In the genomic region with DNA sequence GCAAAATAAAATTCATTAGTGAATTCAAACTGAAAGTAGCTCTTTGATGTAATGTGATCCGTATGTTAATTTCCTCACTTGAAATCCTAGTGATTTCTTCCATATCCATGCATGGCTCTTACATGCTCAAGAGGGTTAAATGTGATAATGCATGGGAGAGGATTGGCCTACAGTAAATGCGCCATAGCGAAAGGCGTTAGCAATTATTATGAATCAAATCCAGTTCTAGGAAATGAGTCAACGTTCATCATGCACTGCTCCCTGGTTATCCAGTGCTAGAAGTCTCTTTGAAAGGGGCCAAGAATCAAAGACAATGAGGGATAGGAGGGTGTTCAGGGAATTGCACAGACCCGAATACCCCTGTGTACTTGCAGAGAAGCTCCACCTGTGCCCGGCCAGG, we compare ENCODE assay signal across 26 cellular contexts.
DNase-seq lines count a peak whose midpoint lies in the region; ATAC-seq, FAIRE-seq and TF ChIP-seq lines count a peak whose summit lies in the region.
"Had no signal": no experiment of that assay in that cellular context is flagged by ENCODE, and none has a peak within 500 bp of the region (broad histone marks: within the 10 kb centered on the region; RNA-seq: fewer than 3 reads in every experiment).

No MANE protein-coding gene starts in this region.

- H3K27me3 ChIP-seq in IMR-90 (ENCODE audit: control insufficient read depth, insufficient read depth, low read length) = no peaks in the 10 kb centered on the region
- H3K27me3 ChIP-seq in keratinocyte (ENCODE audit: control insufficient read depth, extremely low read depth, insufficient read depth, low read length) = no peaks in the 10 kb centered on the region
- H3K27me3 ChIP-seq: gastroesophageal sphincter, sigmoid colon had no signal

- no peak overlapping the region for H2BK120ac ChIP-seq in IMR-90 (ENCODE audit: low read depth, low read length)

- H3K36me3 ChIP-seq in IMR-90 (ENCODE audit: control insufficient read depth, insufficient read depth, low read length) (peaks cover 28% of the 10 kb centered on the region), keratinocyte (ENCODE audit: control insufficient read depth in 2 of 2, extremely low read depth in 1 of 2, insufficient read depth in 2 of 2, low read length in 2 of 2) (no peaks in the 10 kb centered on the region)
- H3K36me3 ChIP-seq: gastroesophageal sphincter had no signal

- WGBS in IMR-90 (ENCODE audit: extremely low coverage in 2 of 2, insufficient read length in 1 of 2), 2 experiments = 100% methylated on average over 1 of the region's 7 CpGs; no CpG with 5 or more reads in 1 of the 2 experiments

- H3K4me3 Mint-ChIP-seq in activated CD8-positive, alpha-beta T cell treated with anti-CD3 and anti-CD28 coated beads, Interleukin-2, amount 10 ng/mL, durations not matched to agents 7 days and 5 days = no peak overlapping the region
- H3K4me3 Mint-ChIP-seq: activated naive CD8-positive, alpha-beta T cell treated with anti-CD3 and anti-CD28 coated beads for 36 hours; activated T-helper 17 cell treated with anti-CD3 and anti-CD28 coated beads, Interleukin-2, amount 50 U/mL, for 72 hours; CD4-positive, alpha-beta memory T cell; mesothelial cell of epicardium; natural killer cell treated with Interleukin-12 subunit alpha and Interleukin-12 subunit beta and Interleukin-15 and Interleukin-18, amount 100 ng/mL, for 72 hours; stimulated activated effector memory CD8-positive, alpha-beta T cell treated with anti-CD3 and anti-CD28 coated beads, Interleukin-12 subunit alpha, Interleukin-12 subunit beta, amount 100 ng/mL, for 72 hours had no signal

- H3K79me2 ChIP-seq in keratinocyte (ENCODE audit: control insufficient read depth, insufficient read depth, low read length) = no peaks in the 10 kb centered on the region
- H3K79me2 ChIP-seq: parathyroid adenoma had no signal

- dilution Hi-C loops in IMR-90 (cut with HindIII; ENCODE audit: low sequenced_read_pairs, unreplicated experiment) = no loop called here
- dilution Hi-C loops in keratinocyte (cut with MboI; ENCODE audit: extremely low pct_ligation_motif_present, low sequenced_read_pairs) = no loop called here

- H3K27ac ChIP-seq in IMR-90 (ENCODE audit: insufficient read depth, low read length) (no peak overlapping the region), keratinocyte (ENCODE audit: control insufficient read depth, insufficient read depth, low read length) (no peak overlapping the region)
- H3K27ac ChIP-seq: parathyroid adenoma had no signal

- no peaks in the 10 kb centered on the region for H3K36me3 Mint-ChIP-seq in activated CD8-positive, alpha-beta T cell treated with anti-CD3 and anti-CD28 coated beads, Interleukin-2, amount 10 ng/mL, durations not matched to agents 7 days and 5 days (ENCODE audit: low read depth)
- H3K36me3 Mint-ChIP-seq: activated naive CD8-positive, alpha-beta T cell treated with anti-CD3 and anti-CD28 coated beads for 36 hours; CD4-positive, alpha-beta memory T cell; natural killer cell treated with Interleukin-12 subunit alpha and Interleukin-12 subunit beta and Interleukin-15 and Interleukin-18, amount 100 ng/mL, for 72 hours; stimulated activated effector memory CD8-positive, alpha-beta T cell treated with anti-CD3 and anti-CD28 coated beads, Interleukin-12 subunit alpha, Interleukin-12 subunit beta, amount 100 ng/mL, for 72 hours had no signal

- no peak overlapping the region for H4K8ac ChIP-seq in IMR-90 (ENCODE audit: low read depth in 2 of 2, low read length in 2 of 2)

- H4K91ac ChIP-seq in IMR-90 (ENCODE audit: insufficient read depth, low read depth, low read length) = no peak overlapping the region

- no peaks in the 10 kb centered on the region; the same call in 1 of the 2 replicates for H3K9me1 ChIP-seq in IMR-90 (ENCODE audit: insufficient read depth, low read length)
- no peaks in the 10 kb centered on the region for H3K9me1 ChIP-seq in keratinocyte (ENCODE audit: control insufficient read depth, extremely low read depth, insufficient read depth, low read length)

- DNase-seq in AG10803 (ENCODE audit: low read depth) (peak; percentile 66), IMR-90 (peak; percentile 27), cardiac fibroblast (ENCODE audit: low read depth in 2 of 2) (peak; percentile 45 to 85), keratinocyte (ENCODE audit: low read depth, low spot score) (no peak), NCI-H2107 treated with DMSO at 0.1 percent for 48 hours (lab: John Stamatoyannopoulos, UW; ENCODE audit: unreplicated experiment) (no peak), OCI-M1 (lab: John Stamatoyannopoulos, UW) (no peak), ureter (ENCODE audit: low spot score) (no peak)
- no peak for DNase-seq in activated CD8-positive, alpha-beta T cell treated with anti-CD3 and anti-CD28 coated beads, Interleukin-2, amount 10 ng/mL, durations not matched to agents 7 days and 5 days
- DNase-seq: activated CD4-positive, alpha-beta T cell treated with anti-CD3 and anti-CD28 coated beads for 48 hours; activated naive CD8-positive, alpha-beta T cell treated with anti-CD3 and anti-CD28 coated beads for 36 hours; CD4-positive, alpha-beta memory T cell; cortex of kidney; DMS153; NCI-H1092 treated with DMSO at 0.1 percent for 48 hours; NCI-H2107; NCI-H524 treated with DMSO at 0.1 percent for 48 hours; SIG-M5; sigmoid colon had no signal

- peaks cover 11 to 12% of the 10 kb centered on the region in 2 experiments; a peak in 2 of 4 replicates for H3K79me1 ChIP-seq in IMR-90 (ENCODE audit: low read depth in 1 of 2, low read length in 2 of 2)

- H3K4me1 ChIP-seq in IMR-90 (ENCODE audit: control insufficient read depth, insufficient read depth, low read length) (peaks cover 8% of the 10 kb centered on the region), keratinocyte (ENCODE audit: control insufficient read depth, extremely low read depth, insufficient read depth, low read length) (no peaks in the 10 kb centered on the region)
- H3K4me1 ChIP-seq: parathyroid adenoma, sigmoid colon had no signal

- H3K4me3 ChIP-seq in AG10803 (ENCODE audit: low read length) = no peak overlapping the region
- no peak overlapping the region for H3K4me3 ChIP-seq in IMR-90 (ENCODE audit: insufficient read depth, low read depth, low read length)
- no peak overlapping the region for H3K4me3 ChIP-seq in cardiac fibroblast (replicated peaks in 1 of 2; ENCODE audit: low read depth in 2 of 2, low read length in 2 of 2)
- H3K4me3 ChIP-seq in keratinocyte (ENCODE audit: control insufficient read depth in 2 of 3, extremely low read depth in 1 of 3, insufficient read depth in 2 of 3, low read depth in 1 of 3, low read length in 3 of 3) = no peak overlapping the region
- H3K4me3 ChIP-seq: gastroesophageal sphincter, sigmoid colon, thoracic aorta had no signal

- no peak overlapping the region for H3K23ac ChIP-seq in IMR-90 (ENCODE audit: low read depth, low read length)

- H3K9me3 ChIP-seq in IMR-90 (ENCODE audit: control insufficient read depth, insufficient read depth, low read length) (no peaks in the 10 kb centered on the region), keratinocyte (ENCODE audit: control insufficient read depth, low read depth, low read length) (no peaks in the 10 kb centered on the region)
- H3K9me3 ChIP-seq: gastroesophageal sphincter, sigmoid colon, thoracic aorta had no signal

- in situ Hi-C loops in IMR-90 (cut with MboI; ENCODE audit: low sequenced_read_pairs) = no loop called here

- H2AFZ ChIP-seq in IMR-90 (replicated peaks; ENCODE audit: low read length, poor library complexity) = no peak overlapping the region
- H2AFZ ChIP-seq in keratinocyte (ENCODE audit: control insufficient read depth, low read length) = no peak overlapping the region
- H2AFZ ChIP-seq: parathyroid adenoma had no signal

- H3K27me3 Mint-ChIP-seq in activated CD8-positive, alpha-beta T cell treated with anti-CD3 and anti-CD28 coated beads, Interleukin-2, amount 10 ng/mL, durations not matched to agents 7 days and 5 days (ENCODE audit: low read depth) = no peaks in the 10 kb centered on the region
- H3K27me3 Mint-ChIP-seq: natural killer cell treated with Interleukin-12 subunit alpha and Interleukin-12 subunit beta and Interleukin-15 and Interleukin-18, amount 100 ng/mL, for 72 hours had no signal

- no peaks in the 10 kb centered on the region for H3K4me1 Mint-ChIP-seq in activated CD8-positive, alpha-beta T cell treated with anti-CD3 and anti-CD28 coated beads, Interleukin-2, amount 10 ng/mL, durations not matched to agents 7 days and 5 days (ENCODE audit: low read depth)
- H3K4me1 Mint-ChIP-seq: activated naive CD8-positive, alpha-beta T cell treated with anti-CD3 and anti-CD28 coated beads for 36 hours; activated T-helper 17 cell treated with anti-CD3 and anti-CD28 coated beads, Interleukin-2, amount 50 U/mL, for 72 hours; CD4-positive, alpha-beta memory T cell; mesothelial cell of epicardium; stimulated activated effector memory CD8-positive, alpha-beta T cell treated with anti-CD3 and anti-CD28 coated beads, Interleukin-12 subunit alpha, Interleukin-12 subunit beta, amount 100 ng/mL, for 72 hours had no signal

- intact Hi-C loops in IMR-90 (cut with micrococcal nuclease) = no loop called here

- no peak for TF ChIP-seq RAD21 in IMR-90 (IDR thresholded peaks at IDR 0.05; ENCODE audit: low read length)

- H2BK15ac ChIP-seq in IMR-90 (ENCODE audit: low read depth, low read length) = no peak overlapping the region

- no peak overlapping the region for H3K56ac ChIP-seq in IMR-90 (ENCODE audit: extremely low read depth, insufficient read depth, low read length)

- H3K4me2 ChIP-seq in IMR-90 (ENCODE audit: low read depth, low read length) = no peak overlapping the region
- no peak overlapping the region for H3K4me2 ChIP-seq in keratinocyte (ENCODE audit: control insufficient read depth, extremely low read depth, insufficient read depth, low read depth, low read length)

- no peak overlapping the region for H2AK9ac ChIP-seq in IMR-90 (replicated peaks; ENCODE audit: low read depth, low read length, poor library complexity)

- no peak overlapping the region for H2BK5ac ChIP-seq in IMR-90 (ENCODE audit: low read depth, low read length, poor library complexity, severe bottlenecking)

- BruUV-seq in IMR-90 (replicated peaks; lab: Mats Ljungman, UMichigan) = no TSS peak

- no peak overlapping the region for H2BK20ac ChIP-seq in IMR-90 (ENCODE audit: low read depth, low read length)

- peak; percentile 23 for FAIRE-seq in keratinocyte (lab: Jason Lieb, UNC)

- no peaks in the 10 kb centered on the region for H3K9me3 Mint-ChIP-seq in activated CD8-positive, alpha-beta T cell treated with anti-CD3 and anti-CD28 coated beads, Interleukin-2, amount 10 ng/mL, durations not matched to agents 7 days and 5 days (ENCODE audit: insufficient read depth)
- H3K9me3 Mint-ChIP-seq: activated naive CD8-positive, alpha-beta T cell treated with anti-CD3 and anti-CD28 coated beads for 36 hours; activated T-helper 17 cell treated with anti-CD3 and anti-CD28 coated beads, Interleukin-2, amount 50 U/mL, for 72 hours; CD4-positive, alpha-beta memory T cell; mesothelial cell of epicardium; natural killer cell treated with Interleukin-12 subunit alpha and Interleukin-12 subunit beta and Interleukin-15 and Interleukin-18, amount 100 ng/mL, for 72 hours; stimulated activated effector memory CD8-positive, alpha-beta T cell treated with anti-CD3 and anti-CD28 coated beads, Interleukin-12 subunit alpha, Interleukin-12 subunit beta, amount 100 ng/mL, for 72 hours had no signal

- H2AK5ac ChIP-seq in IMR-90 (ENCODE audit: low read depth, low read length) = no peak overlapping the region

- no peak overlapping the region for H3K18ac ChIP-seq in IMR-90 (ENCODE audit: low read depth, low read length)

- H4K5ac ChIP-seq in IMR-90 (ENCODE audit: low read depth, low read length) = no peak overlapping the region

- no peaks in the 10 kb centered on the region for H4K20me1 ChIP-seq in IMR-90 (ENCODE audit: insufficient read depth, low read length)
- no peaks in the 10 kb centered on the region for H4K20me1 ChIP-seq in keratinocyte (ENCODE audit: control insufficient read depth, extremely low read depth, insufficient read depth, low read length)

- H3K9ac ChIP-seq in IMR-90 (ENCODE audit: low read depth, low read length) (no peak overlapping the region), keratinocyte (ENCODE audit: control insufficient read depth, extremely low read depth, insufficient read depth, low read length) (no peak overlapping the region)
- H3K9ac ChIP-seq: parathyroid adenoma had no signal

- no peak for TF ChIP-seq POLR2A in IMR-90 (IDR thresholded peaks at IDR 0.05; ENCODE audit: low read depth, low read length)

- POLR2A ChIA-PET in IMR-90 (lab: Charles Lee; ENCODE audit: unreplicated experiment) = no interaction called here
- POLR2A ChIA-PET in activated CD8-positive, alpha-beta T cell treated with anti-CD3 and anti-CD28 coated beads, Interleukin-2, amount 10 ng/mL, durations not matched to agents 7 days and 5 days (lab: Charles Lee) = no interaction called here

- CTCF ChIA-PET in IMR-90 (lab: Yijun Ruan, JAX) = no interaction called here
- CTCF ChIA-PET in activated CD8-positive, alpha-beta T cell treated with anti-CD3 and anti-CD28 coated beads, Interleukin-2, amount 10 ng/mL, durations not matched to agents 7 days and 5 days (lab: Charles Lee) = interaction anchor here (1.2 kb wide), 1 partner anchor 208 kb away, joined by 4 read pairs; no protein-coding TSS in a partner anchor

- H3K4ac ChIP-seq in IMR-90 (ENCODE audit: low read depth, low read length) = no peak overlapping the region

- no peak for TF ChIP-seq CTCF in AG10803 (conservative IDR thresholded peaks at IDR 0.05; ENCODE audit: low read length)
- no peak for TF ChIP-seq CTCF in IMR-90 (conservative IDR thresholded peaks at IDR 0.05; ENCODE audit: low read depth, low read length)
- no peak for TF ChIP-seq CTCF in cardiac fibroblast (IDR thresholded peaks at IDR 0.05; ENCODE audit: low read depth, low read length)
- TF ChIP-seq CTCF in keratinocyte (optimal IDR thresholded peaks at IDR 0.05 in 1 of 3, IDR thresholded peaks at IDR 0.05 in 1 of 3, conservative IDR thresholded peaks at IDR 0.05 in 1 of 3; ENCODE audit: extremely low read depth in 1 of 3, insufficient read depth in 2 of 3, low read length in 3 of 3) = no peak

- H3K14ac ChIP-seq in IMR-90 (replicated peaks; ENCODE audit: low read depth, low read length) = no peak overlapping the region

- no peak for ATAC-seq in IMR-90 (ENCODE audit: low read depth)
- no peak for ATAC-seq in activated CD8-positive, alpha-beta T cell treated with anti-CD3 and anti-CD28 coated beads, Interleukin-2, amount 10 ng/mL, durations not matched to agents 7 days and 5 days
- ATAC-seq: activated T-helper 17 cell treated with anti-CD3 and anti-CD28 coated beads, Interleukin-2, amount 50 U/mL, for 72 hours; gastroesophageal sphincter; left lobe of liver; natural killer cell treated with Interleukin-12 subunit alpha and Interleukin-12 subunit beta and Interleukin-15 and Interleukin-18, amount 100 ng/mL, for 72 hours; stimulated activated effector memory CD8-positive, alpha-beta T cell treated with anti-CD3 and anti-CD28 coated beads, Interleukin-12 subunit alpha, Interleukin-12 subunit beta, amount 100 ng/mL, for 72 hours had no signal

- H3K27ac Mint-ChIP-seq in activated CD8-positive, alpha-beta T cell treated with anti-CD3 and anti-CD28 coated beads, Interleukin-2, amount 10 ng/mL, durations not matched to agents 7 days and 5 days = no peak overlapping the region
- H3K27ac Mint-ChIP-seq: activated naive CD8-positive, alpha-beta T cell treated with anti-CD3 and anti-CD28 coated beads for 36 hours; activated T-helper 17 cell treated with anti-CD3 and anti-CD28 coated beads, Interleukin-2, amount 50 U/mL, for 72 hours; CD4-positive, alpha-beta memory T cell; mesothelial cell of epicardium; natural killer cell treated with Interleukin-12 subunit alpha and Interleukin-12 subunit beta and Interleukin-15 and Interleukin-18, amount 100 ng/mL, for 72 hours; stimulated activated effector memory CD8-positive, alpha-beta T cell treated with anti-CD3 and anti-CD28 coated beads, Interleukin-12 subunit alpha, Interleukin-12 subunit beta, amount 100 ng/mL, for 72 hours had no signal

Comparison
In these comparisons a context has a peak if more than half of its experiments do, and no peak if none do; other contexts are left out.
1. DNase-seq: peak in AG10803 (single experiment), IMR-90 (single experiment) and cardiac fibroblast (2 of 2); none in keratinocyte (single experiment), NCI-H2107 treated with DMSO at 0.1 percent for 48 hours (single experiment), activated CD8-positive, alpha-beta T cell treated with anti-CD3 and anti-CD28 coated beads, Interleukin-2, amount 10 ng/mL, durations not matched to agents 7 days and 5 days (single experiment), OCI-M1 (single experiment) and ureter (single experiment).